1 cellular context compared by ENCODE assay signal in the genomic region with DNA sequence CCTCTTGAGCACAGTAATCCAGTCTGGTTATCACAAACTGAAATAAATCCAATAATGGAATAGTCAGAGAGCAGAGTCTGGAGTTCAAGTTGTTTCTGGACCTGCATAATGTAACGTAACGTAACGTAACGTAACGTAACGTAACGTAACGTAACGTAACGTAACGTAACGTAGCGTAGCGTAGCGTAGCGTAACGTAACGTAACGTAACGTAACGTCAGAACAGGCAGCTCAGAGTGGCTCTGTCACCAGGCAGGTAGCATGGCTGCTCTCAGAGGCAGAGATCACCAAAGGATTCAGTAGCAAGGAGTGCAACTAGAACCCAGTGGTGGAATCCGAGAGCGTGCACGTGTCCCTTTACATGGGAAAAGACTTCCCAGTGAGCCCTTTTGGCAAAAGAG.
TF ChIP-seq lines count a peak whose summit lies in the region.

No MANE protein-coding gene starts in this region.

TF ChIP-seq in H1, 55 proteins besides CTCF, POLR2A, EP300 and RAD21:
- TF ChIP-seq ATF2 (IDR thresholded peaks at IDR 0.05; ENCODE audit: low read length) = no peak
- TF ChIP-seq SUZ12 (IDR thresholded peaks at IDR 0.05; ENCODE audit: low read length) = no peak
- no peak for TF ChIP-seq CEBPB (IDR thresholded peaks at IDR 0.05; ENCODE audit: low read depth, low read length)
- TF ChIP-seq KDM4A (IDR thresholded peaks at IDR 0.05; ENCODE audit: low read depth, low read length, severe bottlenecking) = no peak
- TF ChIP-seq USF2 (IDR thresholded peaks at IDR 0.05; ENCODE audit: low read length) = no peak
- TF ChIP-seq CREB1 (IDR thresholded peaks at IDR 0.05) = no peak
- no peak for TF ChIP-seq YY1 (IDR thresholded peaks at IDR 0.05; ENCODE audit: low read depth, low read length)
- no peak for TF ChIP-seq RXRA (IDR thresholded peaks at IDR 0.05; ENCODE audit: insufficient read depth, low read depth, low read length)
- TF ChIP-seq GTF2F1 (IDR thresholded peaks at IDR 0.05; ENCODE audit: borderline replicate concordance, low read depth, low read length) = no peak
- no peak for TF ChIP-seq SIX5 (IDR thresholded peaks at IDR 0.05; ENCODE audit: low read depth, low read length)
